Comparison of ENCODE assay signal across 1 cellular context in the genomic region with DNA sequence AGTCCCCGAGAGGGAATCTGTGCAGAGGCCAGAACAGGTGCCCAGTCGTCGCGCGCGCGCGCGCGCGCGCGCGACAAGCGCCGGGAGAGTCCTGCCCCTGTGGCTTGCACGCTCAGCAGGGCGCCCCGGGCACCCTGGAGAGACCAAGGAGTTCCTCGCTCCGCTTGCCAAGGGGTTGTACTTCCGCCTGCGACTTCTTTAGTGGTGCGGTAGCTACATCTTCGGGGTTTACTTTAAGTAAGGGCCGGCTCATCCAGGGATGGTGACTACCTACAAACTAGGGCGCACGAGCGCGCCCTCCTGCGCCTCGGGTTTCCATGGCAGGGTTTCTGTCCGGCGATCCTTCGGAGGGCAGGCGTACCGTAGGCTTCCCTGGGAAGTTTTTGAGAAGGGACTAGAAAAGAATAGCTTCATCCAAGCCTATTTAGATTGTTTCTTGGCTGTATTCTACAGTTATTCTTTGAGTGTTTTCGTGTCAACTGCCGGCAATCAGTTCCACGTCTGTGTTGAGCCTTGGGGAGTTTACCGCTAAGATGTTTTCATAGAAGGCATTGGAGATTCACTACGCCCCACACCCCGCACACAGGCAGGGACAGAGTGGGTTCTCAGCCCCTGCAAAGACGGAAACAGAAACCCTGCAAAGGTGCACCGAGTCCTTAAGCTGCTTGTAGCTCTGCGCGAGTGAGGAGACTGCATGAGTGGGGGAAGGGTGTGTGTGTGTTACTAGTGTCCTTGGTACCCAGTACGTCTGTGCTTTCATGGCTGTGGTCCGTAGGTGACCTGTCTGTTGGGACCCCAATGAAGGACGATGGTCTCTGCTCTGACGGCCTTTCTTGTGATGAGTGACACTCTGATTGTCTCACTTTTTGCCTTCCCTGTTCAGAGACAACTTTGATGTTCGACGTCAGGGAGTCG.
TF ChIP-seq lines count a peak whose summit lies in the region.

No MANE protein-coding gene starts in this region.

TF ChIP-seq in K562, 482 proteins besides CTCF, POLR2A, EP300 and RAD21 (continued from another document):
- TF ChIP-seq, protein P1, sequence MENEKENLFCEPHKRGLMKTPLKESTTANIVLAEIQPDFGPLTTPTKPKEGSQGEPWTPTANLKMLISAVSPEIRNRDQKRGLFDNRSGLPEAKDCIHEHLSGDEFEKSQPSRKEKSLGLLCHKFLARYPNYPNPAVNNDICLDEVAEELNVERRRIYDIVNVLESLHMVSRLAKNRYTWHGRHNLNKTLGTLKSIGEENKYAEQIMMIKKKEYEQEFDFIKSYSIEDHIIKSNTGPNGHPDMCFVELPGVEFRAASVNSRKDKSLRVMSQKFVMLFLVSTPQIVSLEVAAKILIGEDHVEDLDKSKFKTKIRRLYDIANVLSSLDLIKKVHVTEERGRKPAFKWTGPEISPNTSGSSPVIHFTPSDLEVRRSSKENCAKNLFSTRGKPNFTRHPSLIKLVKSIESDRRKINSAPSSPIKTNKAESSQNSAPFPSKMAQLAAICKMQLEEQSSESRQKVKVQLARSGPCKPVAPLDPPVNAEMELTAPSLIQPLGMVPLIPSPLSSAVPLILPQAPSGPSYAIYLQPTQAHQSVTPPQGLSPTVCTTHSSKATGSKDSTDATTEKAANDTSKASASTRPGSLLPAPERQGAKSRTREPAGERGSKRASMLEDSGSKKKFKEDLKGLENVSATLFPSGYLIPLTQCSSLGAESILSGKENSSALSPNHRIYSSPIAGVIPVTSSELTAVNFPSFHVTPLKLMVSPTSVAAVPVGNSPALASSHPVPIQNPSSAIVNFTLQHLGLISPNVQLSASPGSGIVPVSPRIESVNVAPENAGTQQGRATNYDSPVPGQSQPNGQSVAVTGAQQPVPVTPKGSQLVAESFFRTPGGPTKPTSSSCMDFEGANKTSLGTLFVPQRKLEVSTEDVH (IDR thresholded peaks at IDR 0.05; ENCODE audit: low read depth, partially characterized antibody): no peak
- TF ChIP-seq, protein P2, sequence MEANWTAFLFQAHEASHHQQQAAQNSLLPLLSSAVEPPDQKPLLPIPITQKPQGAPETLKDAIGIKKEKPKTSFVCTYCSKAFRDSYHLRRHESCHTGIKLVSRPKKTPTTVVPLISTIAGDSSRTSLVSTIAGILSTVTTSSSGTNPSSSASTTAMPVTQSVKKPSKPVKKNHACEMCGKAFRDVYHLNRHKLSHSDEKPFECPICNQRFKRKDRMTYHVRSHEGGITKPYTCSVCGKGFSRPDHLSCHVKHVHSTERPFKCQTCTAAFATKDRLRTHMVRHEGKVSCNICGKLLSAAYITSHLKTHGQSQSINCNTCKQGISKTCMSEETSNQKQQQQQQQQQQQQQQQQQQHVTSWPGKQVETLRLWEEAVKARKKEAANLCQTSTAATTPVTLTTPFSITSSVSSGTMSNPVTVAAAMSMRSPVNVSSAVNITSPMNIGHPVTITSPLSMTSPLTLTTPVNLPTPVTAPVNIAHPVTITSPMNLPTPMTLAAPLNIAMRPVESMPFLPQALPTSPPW (CRISPR knock-in tag; IDR thresholded peaks at IDR 0.05): no peak
- TF ChIP-seq RHOXF2B (CRISPR knock-in tag; conservative IDR thresholded peaks at IDR 0.05) (no peak), EZH2 (IDR thresholded peaks at IDR 0.05; ENCODE audit: borderline replicate concordance, low read depth, low read length) (0 out of 2 replicates have a peak, but pooled peaks have one; percentile 35), SRF (CRISPR knock-in tag; IDR thresholded peaks at IDR 0.05) (no peak), SMARCE1 (IDR thresholded peaks at IDR 0.05) (no peak), ZNF77 (CRISPR knock-in tag; IDR thresholded peaks at IDR 0.05) (no peak), NRF1 (conservative IDR thresholded peaks at IDR 0.05 in 1 of 2, IDR thresholded peaks at IDR 0.05 in 1 of 2) (peak in 1 of 2 experiments; percentile 24; a peak in 1 of 4 replicates)
- TF ChIP-seq, protein P3, sequence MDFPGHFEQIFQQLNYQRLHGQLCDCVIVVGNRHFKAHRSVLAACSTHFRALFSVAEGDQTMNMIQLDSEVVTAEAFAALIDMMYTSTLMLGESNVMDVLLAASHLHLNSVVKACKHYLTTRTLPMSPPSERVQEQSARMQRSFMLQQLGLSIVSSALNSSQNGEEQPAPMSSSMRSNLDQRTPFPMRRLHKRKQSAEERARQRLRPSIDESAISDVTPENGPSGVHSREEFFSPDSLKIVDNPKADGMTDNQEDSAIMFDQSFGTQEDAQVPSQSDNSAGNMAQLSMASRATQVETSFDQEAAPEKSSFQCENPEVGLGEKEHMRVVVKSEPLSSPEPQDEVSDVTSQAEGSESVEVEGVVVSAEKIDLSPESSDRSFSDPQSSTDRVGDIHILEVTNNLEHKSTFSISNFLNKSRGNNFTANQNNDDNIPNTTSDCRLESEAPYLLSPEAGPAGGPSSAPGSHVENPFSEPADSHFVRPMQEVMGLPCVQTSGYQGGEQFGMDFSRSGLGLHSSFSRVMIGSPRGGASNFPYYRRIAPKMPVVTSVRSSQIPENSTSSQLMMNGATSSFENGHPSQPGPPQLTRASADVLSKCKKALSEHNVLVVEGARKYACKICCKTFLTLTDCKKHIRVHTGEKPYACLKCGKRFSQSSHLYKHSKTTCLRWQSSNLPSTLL (IDR thresholded peaks at IDR 0.05): no peak
- TF ChIP-seq, protein P4, sequence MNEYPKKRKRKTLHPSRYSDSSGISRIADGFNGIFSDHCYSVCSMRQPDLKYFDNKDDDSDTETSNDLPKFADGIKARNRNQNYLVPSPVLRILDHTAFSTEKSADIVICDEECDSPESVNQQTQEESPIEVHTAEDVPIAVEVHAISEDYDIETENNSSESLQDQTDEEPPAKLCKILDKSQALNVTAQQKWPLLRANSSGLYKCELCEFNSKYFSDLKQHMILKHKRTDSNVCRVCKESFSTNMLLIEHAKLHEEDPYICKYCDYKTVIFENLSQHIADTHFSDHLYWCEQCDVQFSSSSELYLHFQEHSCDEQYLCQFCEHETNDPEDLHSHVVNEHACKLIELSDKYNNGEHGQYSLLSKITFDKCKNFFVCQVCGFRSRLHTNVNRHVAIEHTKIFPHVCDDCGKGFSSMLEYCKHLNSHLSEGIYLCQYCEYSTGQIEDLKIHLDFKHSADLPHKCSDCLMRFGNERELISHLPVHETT (CRISPR knock-in tag; conservative IDR thresholded peaks at IDR 0.05 in 1 of 2, IDR thresholded peaks at IDR 0.05 in 1 of 2): no peak
- TF ChIP-seq, protein P5, sequence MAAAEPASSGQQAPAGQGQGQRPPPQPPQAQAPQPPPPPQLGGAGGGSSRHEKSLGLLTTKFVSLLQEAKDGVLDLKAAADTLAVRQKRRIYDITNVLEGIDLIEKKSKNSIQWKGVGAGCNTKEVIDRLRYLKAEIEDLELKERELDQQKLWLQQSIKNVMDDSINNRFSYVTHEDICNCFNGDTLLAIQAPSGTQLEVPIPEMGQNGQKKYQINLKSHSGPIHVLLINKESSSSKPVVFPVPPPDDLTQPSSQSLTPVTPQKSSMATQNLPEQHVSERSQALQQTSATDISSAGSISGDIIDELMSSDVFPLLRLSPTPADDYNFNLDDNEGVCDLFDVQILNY (CRISPR knock-in tag; IDR thresholded peaks at IDR 0.05): no peak
